8 cellular contexts compared by ENCODE assay signal in the genomic region with DNA sequence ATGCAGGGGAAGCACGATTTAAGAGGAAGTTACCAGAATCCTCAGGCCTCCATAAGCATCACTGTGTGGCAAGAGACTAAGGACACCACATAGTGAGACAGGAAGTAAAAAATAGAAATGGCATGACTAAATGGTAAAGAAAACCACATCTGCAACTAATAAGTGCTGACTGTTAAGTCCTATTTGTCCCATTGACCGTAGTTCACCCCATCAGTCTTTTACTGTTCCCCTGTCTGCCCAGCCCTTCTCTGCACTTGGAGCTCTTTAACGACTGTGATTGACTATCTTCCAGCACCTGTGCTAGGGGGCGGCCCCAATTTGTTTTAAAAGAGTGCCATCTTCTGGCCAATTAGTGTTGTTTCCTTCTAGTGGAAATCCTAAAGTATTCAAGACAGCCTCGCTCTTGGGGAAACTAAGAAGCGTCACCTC.
DNase-seq lines count a peak whose midpoint lies in the region; ATAC-seq and TF ChIP-seq lines count a peak whose summit lies in the region.

No MANE protein-coding gene starts in this region.

- no peaks in the 10 kb centered on the region for H3K27me3 Mint-ChIP-seq in mesothelial cell of epicardium (ENCODE audit: low read depth)

- no peaks in the 10 kb centered on the region for H3K27me3 ChIP-seq in effector memory CD4-positive, alpha-beta T cell (replicated peaks; ENCODE audit: control insufficient read depth, insufficient read depth, low read length, poor library complexity, severe bottlenecking)

- H3K4me3 ChIP-seq in effector memory CD4-positive, alpha-beta T cell (ENCODE audit: insufficient read depth, low read depth, low read length, poor library complexity, severe bottlenecking), result no peak overlapping the region

- H3K9me3 ChIP-seq in effector memory CD4-positive, alpha-beta T cell (ENCODE audit: control insufficient read depth, low read length), result no peaks in the 10 kb centered on the region

- no peaks in the 10 kb centered on the region for H3K36me3 ChIP-seq in effector memory CD4-positive, alpha-beta T cell (ENCODE audit: control insufficient read depth, insufficient read depth, low read length)

- H3K9me3 Mint-ChIP-seq in mesothelial cell of epicardium, result peaks cover 18% of the 10 kb centered on the region

- H3K27ac ChIP-seq in effector memory CD4-positive, alpha-beta T cell (ENCODE audit: insufficient read depth, low read length, poor library complexity, severe bottlenecking), result no peak overlapping the region

- TF ChIP-seq CTCF in mesothelial cell of epicardium (IDR thresholded peaks at IDR 0.05; ENCODE audit: unreplicated experiment), result peak; percentile 51

- H3K4me1 ChIP-seq in effector memory CD4-positive, alpha-beta T cell (ENCODE audit: control insufficient read depth, insufficient read depth, low read length, poor library complexity, severe bottlenecking), result no peaks in the 10 kb centered on the region

- DNase-seq in 8988T (peak; percentile 20), NCI-H524 treated with DMSO at 0.1 percent for 48 hours (lab: John Stamatoyannopoulos, UW) (peak; percentile 67), mesothelial cell of epicardium (ENCODE audit: low spot score in 2 of 2, unreplicated experiment in 2 of 2) (no peak)
- peak; percentile 5 to 20 for DNase-seq in activated CD4-positive, alpha-beta T cell treated with anti-CD3 and anti-CD28 coated beads, Interleukin-2, amount 50 U/mL, for 4 hours
- DNase-seq in effector memory CD4-positive, alpha-beta T cell, result peak in 2 of 3 donors; percentile 11 to 15
- DNase-seq in stimulated activated naive CD4-positive, alpha-beta T cell (lab: John Stamatoyannopoulos, UW), result peak; percentile 1 to 62 (median 16)

- no peak overlapping the region for H3K27ac Mint-ChIP-seq in mesothelial cell of epicardium

- peak; percentile 81 for ATAC-seq in GM18508 (IDR thresholded peaks at IDR 0.05; ENCODE audit: insufficient read depth, unreplicated experiment)
- ATAC-seq in HG03432 (IDR thresholded peaks at IDR 0.05; ENCODE audit: unreplicated experiment), result peak; percentile 84

- H3K4me3 Mint-ChIP-seq in mesothelial cell of epicardium, result no peak overlapping the region

- H3K36me3 Mint-ChIP-seq in mesothelial cell of epicardium, result no peaks in the 10 kb centered on the region

- no peaks in the 10 kb centered on the region for H3K4me1 Mint-ChIP-seq in mesothelial cell of epicardium

Comparison
In these comparisons a context has a peak if more than half of its experiments do, and no peak if none do; other contexts are left out.
1. DNase-seq: peak in 8988T (single experiment), NCI-H524 treated with DMSO at 0.1 percent for 48 hours (single experiment), activated CD4-positive, alpha-beta T cell treated with anti-CD3 and anti-CD28 coated beads, Interleukin-2, amount 50 U/mL, for 4 hours (2 of 2), effector memory CD4-positive, alpha-beta T cell (2 of 3) and stimulated activated naive CD4-positive, alpha-beta T cell (6 of 6); none in mesothelial cell of epicardium (0 of 2).